ENCODE assay signal across 25 cellular contexts in genomic region chr1:216898801-216899200, GRCh38.
"Had no signal": no experiment of that assay in that cellular context is flagged by ENCODE, and none has a peak within 500 bp of the region (broad histone marks: within the 10 kb centered on the region; RNA-seq: fewer than 3 reads in every experiment).

No MANE protein-coding gene starts in this region.

- FAIRE-seq: endometrium, islet of Langerhans, pancreas, small intestine had no signal

- H3K36me3 ChIP-seq: gastroesophageal sphincter, heart left ventricle, lower lobe of right lung, neutrophil, pancreas, right lobe of liver, stomach, thyroid gland had no signal

- H3K27me3 ChIP-seq: gastroesophageal sphincter, heart left ventricle, neutrophil, pancreas, right lobe of liver, stomach, thyroid gland had no signal

- DNase-seq: cerebellar nuclear complex; cortex of kidney; effector memory CD8-positive, alpha-beta T cell; foreskin fibroblast; heart left ventricle; hippocampal formation; left ventricle myocardium superior; lower lobe of right lung; mucosa of descending colon; naive B cell; pancreas; right lobe of liver; small intestine; stimulated activated CD4-positive, alpha-beta T cell treated with anti-CD3 and anti-CD28 coated beads, Interleukin-15, amount 100 ng/mL, for 24 hours; stimulated activated CD4-positive, alpha-beta T cell treated with anti-CD3 and anti-CD28 coated beads, Interleukin-2, amount 100 ng/mL, for 48 hours; stimulated activated CD8-positive, alpha-beta memory T cell treated with anti-CD3 and anti-CD28 coated beads, Interleukin-4, amount 100 ng/mL, for 48 hours; stimulated activated naive CD4-positive, alpha-beta T cell; stomach; thyroid gland had no signal

- H3K4me3 ChIP-seq: gastroesophageal sphincter, heart left ventricle, lower lobe of right lung, mucosa of descending colon, pancreas, right lobe of liver, stomach, thyroid gland had no signal

- ATAC-seq: effector memory CD8-positive, alpha-beta T cell; esophagus mucosa; gastroesophageal sphincter; heart left ventricle; left ventricle myocardium superior; lower lobe of right lung; mucosa of descending colon; natural killer cell treated with Interleukin-12 subunit alpha and Interleukin-12 subunit beta and Interleukin-15 and Interleukin-18, amount 100 ng/mL, for 72 hours; pancreas; right lobe of liver had no signal
